In genomic region chr10:74058658-74059057, GRCh38 we compare ENCODE assay signal across 8 cellular contexts.
DNase-seq lines count a peak whose midpoint lies in the region; ATAC-seq and TF ChIP-seq lines count a peak whose summit lies in the region.

No MANE protein-coding gene starts in this region.

- peak overlapping the region; percentile 41 for H3K4me3 Mint-ChIP-seq in activated naive CD8-positive, alpha-beta T cell treated with anti-CD3 and anti-CD28 coated beads, Interleukin-2, amount 10 ng/mL, durations not matched to agents 7 days and 5 days
- H3K4me3 Mint-ChIP-seq in activated naive CD8-positive, alpha-beta T cell treated with anti-CD3 and anti-CD28 coated beads for 36 hours, result no peak overlapping the region
- peak overlapping the region; percentile 47 for H3K4me3 Mint-ChIP-seq in endothelial cell (ENCODE audit: unreplicated experiment)
- no peak overlapping the region for H3K4me3 Mint-ChIP-seq in stimulated activated naive B cell treated with anti-CD40 and anti-IgM and Interleukin-4, amounts not matched to agents 10 μg/mL and 1 μg/mL and 100 μg/mL, for 72 hours

- H3K27ac Mint-ChIP-seq in activated naive CD8-positive, alpha-beta T cell treated with anti-CD3 and anti-CD28 coated beads, Interleukin-2, amount 10 ng/mL, durations not matched to agents 7 days and 5 days, result peak overlapping the region; percentile 21
- H3K27ac Mint-ChIP-seq in activated naive CD8-positive, alpha-beta T cell treated with anti-CD3 and anti-CD28 coated beads for 36 hours, result no peak overlapping the region
- no peak overlapping the region for H3K27ac Mint-ChIP-seq in endothelial cell (ENCODE audit: unreplicated experiment)
- H3K27ac Mint-ChIP-seq in stimulated activated naive B cell treated with anti-CD40 and anti-IgM and Interleukin-4, amounts not matched to agents 10 μg/mL and 1 μg/mL and 100 μg/mL, for 72 hours, result peak overlapping the region; percentile 47

- peaks cover 28% of the 10 kb centered on the region for H3K4me1 Mint-ChIP-seq in activated naive CD8-positive, alpha-beta T cell treated with anti-CD3 and anti-CD28 coated beads, Interleukin-2, amount 10 ng/mL, durations not matched to agents 7 days and 5 days
- peaks cover 27% of the 10 kb centered on the region for H3K4me1 Mint-ChIP-seq in activated naive CD8-positive, alpha-beta T cell treated with anti-CD3 and anti-CD28 coated beads for 36 hours
- H3K4me1 Mint-ChIP-seq in endothelial cell (ENCODE audit: unreplicated experiment), result peaks cover 27% of the 10 kb centered on the region
- H3K4me1 Mint-ChIP-seq in stimulated activated naive B cell treated with anti-CD40 and anti-IgM and Interleukin-4, amounts not matched to agents 10 μg/mL and 1 μg/mL and 100 μg/mL, for 72 hours, result peaks cover 31 to 62% of the 10 kb centered on the region in 2 donors

- POLR2A ChIA-PET in activated naive CD8-positive, alpha-beta T cell treated with anti-CD3 and anti-CD28 coated beads, Interleukin-2, amount 10 ng/mL, durations not matched to agents 7 days and 5 days (lab: Charles Lee), result interaction anchor here (0.7 to 1.1 kb wide), 4 partner anchors 84 to 248 kb away, joined by 3 to 5 read pairs (median 4); no protein-coding TSS in a partner anchor

- peaks cover 3% of the 10 kb centered on the region for H3K36me3 Mint-ChIP-seq in activated naive CD8-positive, alpha-beta T cell treated with anti-CD3 and anti-CD28 coated beads, Interleukin-2, amount 10 ng/mL, durations not matched to agents 7 days and 5 days
- peaks cover 7% of the 10 kb centered on the region for H3K36me3 Mint-ChIP-seq in activated naive CD8-positive, alpha-beta T cell treated with anti-CD3 and anti-CD28 coated beads for 36 hours
- H3K36me3 Mint-ChIP-seq in endothelial cell (ENCODE audit: low read depth, unreplicated experiment), result peaks cover 11% of the 10 kb centered on the region
- H3K36me3 Mint-ChIP-seq in stimulated activated naive B cell treated with anti-CD40 and anti-IgM and Interleukin-4, amounts not matched to agents 10 μg/mL and 1 μg/mL and 100 μg/mL, for 72 hours, result peaks cover 16 to 28% of the 10 kb centered on the region in 2 donors

- no peak for DNase-seq in activated naive CD8-positive, alpha-beta T cell treated with anti-CD3 and anti-CD28 coated beads, Interleukin-2, amount 10 ng/mL, durations not matched to agents 7 days and 5 days
- DNase-seq in activated naive CD8-positive, alpha-beta T cell treated with anti-CD3 and anti-CD28 coated beads for 36 hours, result no peak
- peak; percentile 32 for DNase-seq in NCI-H2227 treated with DMSO at 0.1 percent for 48 hours (lab: John Stamatoyannopoulos, UW)
- no peak for DNase-seq in endothelial cell (ENCODE audit: low spot score)
- no peak for DNase-seq in stimulated activated naive B cell treated with anti-CD40 and anti-IgM and Interleukin-4, amounts not matched to agents 10 μg/mL and 1 μg/mL and 100 μg/mL, for 72 hours
- DNase-seq in NCI-H187 treated with DMSO at 0.1 percent for 48 hours (lab: John Stamatoyannopoulos, UW), result no peak
- DNase-seq in ecto neural progenitor cell (ENCODE audit: low spot score), result no peak

- H3K27me3 Mint-ChIP-seq in activated naive CD8-positive, alpha-beta T cell treated with anti-CD3 and anti-CD28 coated beads, Interleukin-2, amount 10 ng/mL, durations not matched to agents 7 days and 5 days, result no peaks in the 10 kb centered on the region
- no peaks in the 10 kb centered on the region for H3K27me3 Mint-ChIP-seq in activated naive CD8-positive, alpha-beta T cell treated with anti-CD3 and anti-CD28 coated beads for 36 hours
- H3K27me3 Mint-ChIP-seq in endothelial cell (ENCODE audit: unreplicated experiment), result peaks cover 2% of the 10 kb centered on the region
- H3K27me3 Mint-ChIP-seq in stimulated activated naive B cell treated with anti-CD40 and anti-IgM and Interleukin-4, amounts not matched to agents 10 μg/mL and 1 μg/mL and 100 μg/mL, for 72 hours, result no peaks in the 10 kb centered on the region

- TF ChIP-seq CTCF in endothelial cell (IDR thresholded peaks at IDR 0.05; ENCODE audit: unreplicated experiment), result no peak

- no peaks in the 10 kb centered on the region for H3K9me3 Mint-ChIP-seq in activated naive CD8-positive, alpha-beta T cell treated with anti-CD3 and anti-CD28 coated beads, Interleukin-2, amount 10 ng/mL, durations not matched to agents 7 days and 5 days
- peaks cover 3% of the 10 kb centered on the region for H3K9me3 Mint-ChIP-seq in activated naive CD8-positive, alpha-beta T cell treated with anti-CD3 and anti-CD28 coated beads for 36 hours
- H3K9me3 Mint-ChIP-seq in endothelial cell (ENCODE audit: unreplicated experiment), result no peaks in the 10 kb centered on the region
- no peaks in the 10 kb centered on the region for H3K9me3 Mint-ChIP-seq in stimulated activated naive B cell treated with anti-CD40 and anti-IgM and Interleukin-4, amounts not matched to agents 10 μg/mL and 1 μg/mL and 100 μg/mL, for 72 hours

- ATAC-seq in activated naive CD8-positive, alpha-beta T cell treated with anti-CD3 and anti-CD28 coated beads, Interleukin-2, amount 10 ng/mL, durations not matched to agents 7 days and 5 days (ENCODE audit: low read depth), result peak; percentile 44
- ATAC-seq in stimulated activated naive B cell treated with anti-CD40 and anti-IgM and Interleukin-4, amounts not matched to agents 10 μg/mL and 1 μg/mL and 100 μg/mL, for 72 hours (replicated peaks), result peak; percentile 65 to 73
- ATAC-seq in HG02571 (IDR thresholded peaks at IDR 0.05; ENCODE audit: unreplicated experiment), result no peak

Comparison
In these comparisons a context has a peak if more than half of its experiments do, and no peak if none do; other contexts are left out.
1. H3K27ac Mint-ChIP-seq: peak in activated naive CD8-positive, alpha-beta T cell treated with anti-CD3 and anti-CD28 coated beads, Interleukin-2, amount 10 ng/mL, durations not matched to agents 7 days and 5 days (single experiment) and stimulated activated naive B cell treated with anti-CD40 and anti-IgM and Interleukin-4, amounts not matched to agents 10 μg/mL and 1 μg/mL and 100 μg/mL, for 72 hours (single experiment); none in activated naive CD8-positive, alpha-beta T cell treated with anti-CD3 and anti-CD28 coated beads for 36 hours (single experiment) and endothelial cell (single experiment).
2. H3K4me3 Mint-ChIP-seq: peak in activated naive CD8-positive, alpha-beta T cell treated with anti-CD3 and anti-CD28 coated beads, Interleukin-2, amount 10 ng/mL, durations not matched to agents 7 days and 5 days (single experiment) and endothelial cell (single experiment); none in activated naive CD8-positive, alpha-beta T cell treated with anti-CD3 and anti-CD28 coated beads for 36 hours (single experiment) and stimulated activated naive B cell treated with anti-CD40 and anti-IgM and Interleukin-4, amounts not matched to agents 10 μg/mL and 1 μg/mL and 100 μg/mL, for 72 hours (0 of 2).